In genomic region chr1:32886012-32886827, GRCh38 we compare ENCODE assay signal across 8 cellular contexts. TPM values are rescaled to one million over a fixed set of nuclear protein-coding genes. Genes with fewer than 3 reads are reported as not detected.
A peak's percentile ranks its signal among the peaks of the same experiment; 100 is the strongest.
DNase-seq lines count a peak whose midpoint lies in the region; ATAC-seq and TF ChIP-seq lines count a peak whose summit lies in the region.

HPCA (plus strand) TSS chr1:32886491; CDS start chr1:32888899, 2,408 bp downstream.

- TF ChIP-seq CTCF in astrocyte of the cerebellum (IDR thresholded peaks at IDR 0.05; ENCODE audit: low read depth, low read length, missing control alignments): peak; percentile 78

- H3K36me3 Mint-ChIP-seq in activated CD4-positive, alpha-beta T cell treated with anti-CD3 and anti-CD28 coated beads for 36 hours (ENCODE audit: low read depth): no peaks in the 10 kb centered on the region

- POLR2A ChIA-PET in activated CD4-positive, alpha-beta T cell treated with anti-CD3 and anti-CD28 coated beads for 36 hours (lab: Charles Lee): no interaction called here

- peak within 1 kb of the TSS; percentile 3 for H3K4me3 ChIP-seq in astrocyte of the cerebellum (ENCODE audit: low read depth, low read length)

- peak; percentile 76 for DNase-seq in activated CD4-positive, alpha-beta T cell treated with anti-CD3 and anti-CD28 coated beads for 36 hours
- DNase-seq in activated CD4-positive, alpha-beta T cell treated with anti-CD3 and anti-CD28 coated beads for 4 hours: no peak
- DNase-seq in NCI-H82 (lab: John Stamatoyannopoulos, UW) (peak; percentile 90), astrocyte of the cerebellum (ENCODE audit: low read depth) (no peak), iPS-NIHi11 (ENCODE audit: low spot score) (peak; percentile 95), Ammon's horn (ENCODE audit: low spot score) (no peak), GM19240 (ENCODE audit: insufficient read length, low spot score) (no peak)
- DNase-seq in stimulated activated CD8-positive, alpha-beta memory T cell treated with anti-CD3 and anti-CD28 coated beads, Interleukin-4, amount 100 ng/mL, for 48 hours: peak; percentile 75

- in situ Hi-C loops in astrocyte of the cerebellum (cut with HindIII; ENCODE audit: low sequenced_read_pairs): no loop called here

- intact Hi-C loops in activated CD4-positive, alpha-beta T cell treated with anti-CD3 and anti-CD28 coated beads for 36 hours (cut with DNase I, micrococcal nuclease): loop anchor here in 1 of 2 experiments (5.0 kb wide), 1 partner anchor 41 kb away; no protein-coding TSS in a partner anchor

- H3K9me3 Mint-ChIP-seq in activated CD4-positive, alpha-beta T cell treated with anti-CD3 and anti-CD28 coated beads for 36 hours (ENCODE audit: low read depth): no peaks in the 10 kb centered on the region

- H3K4me3 Mint-ChIP-seq in activated CD4-positive, alpha-beta T cell treated with anti-CD3 and anti-CD28 coated beads for 36 hours: no peak within 1 kb of the TSS

- peak; percentile 83 for ATAC-seq in activated CD4-positive, alpha-beta T cell treated with anti-CD3 and anti-CD28 coated beads for 36 hours

- peaks cover 48% of the 10 kb centered on the region for H3K27me3 Mint-ChIP-seq in activated CD4-positive, alpha-beta T cell treated with anti-CD3 and anti-CD28 coated beads for 36 hours

- no peak within 1 kb of the TSS for H3K27ac Mint-ChIP-seq in activated CD4-positive, alpha-beta T cell treated with anti-CD3 and anti-CD28 coated beads for 36 hours

- H3K4me1 Mint-ChIP-seq in activated CD4-positive, alpha-beta T cell treated with anti-CD3 and anti-CD28 coated beads for 36 hours: no peaks in the 10 kb centered on the region

- CTCF ChIA-PET in activated CD4-positive, alpha-beta T cell treated with anti-CD3 and anti-CD28 coated beads for 36 hours (lab: Charles Lee): interaction anchor here (0.7 to 3.3 kb wide), 5 partner anchors 9 to 40 kb away, joined by 3 to 11 read pairs (median 4); no protein-coding TSS in a partner anchor

RNA-seq across cellular contexts. Expression of gene HPCA, which starts in this region (rescaled TPM):
- total RNA-seq in activated CD4-positive, alpha-beta T cell treated with anti-CD3 and anti-CD28 coated beads for 36 hours: under 1 TPM in 1 of 2 experiments, not detected in 1; 0.49 TPM

Comparison
In these comparisons a context has a peak if more than half of its experiments do, and no peak if none do; other contexts are left out.
1. Peak in DNase-seq and ATAC-seq in activated CD4-positive, alpha-beta T cell treated with anti-CD3 and anti-CD28 coated beads for 36 hours; RNA of the gene not detected or under 1 TPM.
2. DNase-seq: peak in NCI-H82 (single experiment), iPS-NIHi11 (single experiment) and stimulated activated CD8-positive, alpha-beta memory T cell treated with anti-CD3 and anti-CD28 coated beads, Interleukin-4, amount 100 ng/mL, for 48 hours (single experiment); none in activated CD4-positive, alpha-beta T cell treated with anti-CD3 and anti-CD28 coated beads for 4 hours (0 of 2), astrocyte of the cerebellum (single experiment), Ammon's horn (single experiment) and GM19240 (single experiment).